8 cellular contexts compared by ENCODE assay signal in the genomic region with DNA sequence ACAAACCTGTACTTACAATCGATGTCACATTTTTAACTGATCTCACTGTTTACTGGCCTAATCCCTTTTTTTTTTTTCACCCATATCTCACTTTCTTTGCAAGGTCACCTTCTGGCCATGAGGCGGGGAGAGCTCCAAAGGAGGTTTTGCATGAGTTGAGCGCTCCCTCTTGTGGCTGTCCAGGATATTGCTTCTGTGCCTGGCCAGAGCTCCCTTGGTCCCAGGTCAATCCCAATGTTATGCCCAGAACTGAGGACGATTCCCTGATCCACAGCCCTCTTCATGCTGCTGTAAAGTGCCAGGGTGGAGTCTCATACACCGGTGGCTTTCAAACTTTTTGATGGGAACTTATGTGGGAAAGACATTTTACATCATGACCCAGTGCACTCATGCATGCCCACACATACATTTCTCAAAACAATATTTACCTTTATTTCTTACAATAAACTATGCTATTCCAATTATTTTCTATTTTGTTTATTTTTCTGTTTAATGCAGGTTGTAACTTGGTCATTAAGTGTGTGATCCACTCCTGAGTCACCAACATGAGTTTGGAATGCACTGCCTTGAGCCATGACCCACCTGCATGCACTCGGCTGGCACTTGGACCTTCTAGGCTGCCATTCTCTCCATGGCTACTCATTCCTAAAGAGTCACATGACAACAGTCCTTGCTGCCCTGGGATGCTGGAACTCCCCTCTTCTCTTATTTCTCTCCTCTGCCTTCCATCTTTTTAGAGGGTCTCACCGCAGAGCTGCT. TPM values are rescaled to one million over a fixed set of nuclear protein-coding genes. Genes with fewer than 3 reads are reported as not detected.
DNase-seq lines count a peak whose midpoint lies in the region; ATAC-seq and TF ChIP-seq lines count a peak whose summit lies in the region.

No MANE protein-coding gene starts in this region.

- no peak overlapping the region for H3K14ac ChIP-seq in trophoblast cell (ENCODE audit: low read length)

- H3K36me3 ChIP-seq in BJ (ENCODE audit: control insufficient read depth, insufficient read depth, low read length): no peaks in the 10 kb centered on the region
- no peaks in the 10 kb centered on the region for H3K36me3 ChIP-seq in MM.1S (replicated peaks; ENCODE audit: insufficient read depth, low read length)
- no peaks in the 10 kb centered on the region for H3K36me3 ChIP-seq in SJCRH30
- no peaks in the 10 kb centered on the region for H3K36me3 ChIP-seq in trophoblast cell (ENCODE audit: control insufficient read depth in 1 of 2, insufficient read depth in 2 of 2, low read length in 2 of 2)
- no peaks in the 10 kb centered on the region for H3K36me3 ChIP-seq in upper lobe of right lung

- peak; percentile 93 for TF ChIP-seq CTCF in BJ (IDR thresholded peaks at IDR 0.05; ENCODE audit: insufficient read depth, low read depth, low read length)
- TF ChIP-seq CTCF in MM.1S (IDR thresholded peaks at IDR 0.05; ENCODE audit: low read length): peak; percentile 99
- peak; percentile 93 for TF ChIP-seq CTCF in upper lobe of right lung (IDR thresholded peaks at IDR 0.05)

- CTCF ChIA-PET in BJ (lab: Yijun Ruan, JAX): interaction anchor here (0.5 to 11.0 kb wide), 72 partner anchors 9 to 1275 kb away, joined by 3 to 543 read pairs (median 5); a partner anchor contains a TSS

- no peak overlapping the region for H3K9ac ChIP-seq in MM.1S (ENCODE audit: low read length)
- H3K9ac ChIP-seq in trophoblast cell (ENCODE audit: low read length): no peak overlapping the region

- H3K79me1 ChIP-seq in trophoblast cell (ENCODE audit: low read length): no peaks in the 10 kb centered on the region

- no peak overlapping the region for H3K4me2 ChIP-seq in MM.1S (ENCODE audit: low read depth, low read length)
- H3K4me2 ChIP-seq in trophoblast cell (ENCODE audit: low read length): no peak overlapping the region

- peak; percentile 80 for ATAC-seq in GM21390 (IDR thresholded peaks at IDR 0.05; ENCODE audit: unreplicated experiment)
- ATAC-seq in upper lobe of right lung: peak; percentile 97

- no peak overlapping the region for H4K8ac ChIP-seq in trophoblast cell (ENCODE audit: low read depth, low read length)

- H4K20me1 ChIP-seq in MM.1S (ENCODE audit: insufficient read depth, low read length): no peaks in the 10 kb centered on the region

- H2BK120ac ChIP-seq in trophoblast cell (ENCODE audit: insufficient read depth, low read length, poor library complexity): no peak overlapping the region

- no CpG with 5 or more reads among the region's 7 CpGs for WGBS in trophoblast cell (ENCODE audit: extremely low coverage, insufficient coverage, insufficient read length)

- H2BK12ac ChIP-seq in trophoblast cell (ENCODE audit: low read length): no peak overlapping the region

- H3K23ac ChIP-seq in trophoblast cell (ENCODE audit: low read length): no peak overlapping the region

- POLR2A ChIA-PET in BJ (lab: Charles Lee): interaction anchor here (0.6 to 1.0 kb wide), 2 partner anchors 360 to 387 kb away, joined by 3 to 8 read pairs; no protein-coding TSS in a partner anchor

- no peak overlapping the region for H2AK5ac ChIP-seq in trophoblast cell (ENCODE audit: low read length)

- H3K79me2 ChIP-seq in MM.1S (ENCODE audit: low read length): no peaks in the 10 kb centered on the region
- H3K79me2 ChIP-seq in trophoblast cell (ENCODE audit: control insufficient read depth, insufficient read depth, low read length, poor library complexity): no peaks in the 10 kb centered on the region

- H3K4ac ChIP-seq in trophoblast cell (ENCODE audit: low read depth, low read length): no peak overlapping the region

- H3K18ac ChIP-seq in trophoblast cell (ENCODE audit: low read length): no peak overlapping the region

- no peak overlapping the region for H4K12ac ChIP-seq in trophoblast cell (ENCODE audit: low read depth, low read length)

- H2BK5ac ChIP-seq in trophoblast cell (ENCODE audit: low read depth, low read length, poor library complexity): no peak overlapping the region

- no peak overlapping the region for H2AFZ ChIP-seq in MM.1S (ENCODE audit: low read length)
- no peak overlapping the region for H2AFZ ChIP-seq in trophoblast cell (ENCODE audit: insufficient read depth, low read length, poor library complexity)

- no peak for DNase-seq in BJ (ENCODE audit: low read depth)
- DNase-seq in MM.1S: peak; percentile 81
- peak; percentile 34 to 70 for DNase-seq in SJCRH30
- DNase-seq in activated gamma-delta T cell treated with anti-CD3 and anti-CD28 coated beads, Interleukin-2, amount 50 U/mL, for 16 hours (ENCODE audit: low read depth): peak; percentile 46
- DNase-seq in glomerular visceral epithelial cell (ENCODE audit: extremely low spot score): peak; percentile 71
- peak; percentile 64 to 87 for DNase-seq in trophoblast cell
- peak; percentile 77 for DNase-seq in upper lobe of right lung

- no peak overlapping the region for H3K4me3 ChIP-seq in BJ (ENCODE audit: low read depth, low read length)
- no peak overlapping the region for H3K4me3 ChIP-seq in MM.1S (ENCODE audit: low read length)
- H3K4me3 ChIP-seq in SJCRH30: no peak overlapping the region
- no peak overlapping the region for H3K4me3 ChIP-seq in trophoblast cell (ENCODE audit: low read depth, low read length)
- no peak overlapping the region for H3K4me3 ChIP-seq in upper lobe of right lung

- no peaks in the 10 kb centered on the region; the same call in 1 of the 2 replicates for H3K4me1 ChIP-seq in MM.1S (ENCODE audit: low read length)
- H3K4me1 ChIP-seq in SJCRH30: no peaks in the 10 kb centered on the region
- no peaks in the 10 kb centered on the region for H3K4me1 ChIP-seq in trophoblast cell (ENCODE audit: control insufficient read depth in 1 of 2, insufficient read depth in 2 of 2, low read length in 2 of 2)
- no peaks in the 10 kb centered on the region for H3K4me1 ChIP-seq in upper lobe of right lung

- H3F3A ChIP-seq in MM.1S (ENCODE audit: insufficient read depth, low read length): no peaks in the 10 kb centered on the region

- H3K9me3 ChIP-seq in MM.1S (replicated peaks; ENCODE audit: insufficient read depth, low read length) (no peaks in the 10 kb centered on the region), SJCRH30 (replicated peaks) (no peaks in the 10 kb centered on the region), trophoblast cell (ENCODE audit: insufficient read depth, low read depth, low read length) (peaks cover 1% of the 10 kb centered on the region), upper lobe of right lung (no peaks in the 10 kb centered on the region)

- H3K27me3 ChIP-seq in BJ (ENCODE audit: control insufficient read depth, insufficient read depth, low read length): no peaks in the 10 kb centered on the region; the same call in 1 of the 2 replicates
- H3K27me3 ChIP-seq in MM.1S (replicated peaks; ENCODE audit: insufficient read depth, low read length): no peaks in the 10 kb centered on the region
- no peaks in the 10 kb centered on the region for H3K27me3 ChIP-seq in SJCRH30
- H3K27me3 ChIP-seq in trophoblast cell (ENCODE audit: insufficient read depth, low read length): no peaks in the 10 kb centered on the region
- peaks cover 12% of the 10 kb centered on the region for H3K27me3 ChIP-seq in upper lobe of right lung

- no peaks in the 10 kb centered on the region for H3K9me2 ChIP-seq in MM.1S (replicated peaks; ENCODE audit: insufficient read depth, low read length)

- no peak overlapping the region for H3K27ac ChIP-seq in MM.1S (ENCODE audit: low read length)
- no peak overlapping the region for H3K27ac ChIP-seq in SJCRH30
- H3K27ac ChIP-seq in trophoblast cell (ENCODE audit: low read depth, low read length): no peak overlapping the region
- H3K27ac ChIP-seq in upper lobe of right lung: no peak overlapping the region

- H4K91ac ChIP-seq in trophoblast cell (ENCODE audit: low read depth, low read length): no peak overlapping the region

- intact Hi-C loops in upper lobe of right lung (cut with DNase I): loop anchor here (5.0 kb wide), 1 partner anchor 358 kb away; no protein-coding TSS in a partner anchor

RNA-seq across cellular contexts. Expression of a gene that starts 9.6 kb away (rescaled TPM):
- 0.15 and 0.25 TPM in 2 replicates for polyA plus RNA-seq in BJ (2011; rRNA removed)
- polyA minus RNA-seq in BJ (2011; rRNA and poly(A)+ RNA removed): 0.52 TPM in 1 of 2 replicates, not detected in the other
- total RNA-seq in SJCRH30 (2014; rRNA removed; shearing (Covaris generic)): not detected in 2 replicates
- polyA plus RNA-seq in trophoblast cell (2013): 1.00 and 1.0 TPM in 2 replicates
- total RNA-seq in upper lobe of right lung: not detected

RNA-seq across cellular contexts. Expression of a gene that starts 22.5 kb away (rescaled TPM):
- not detected in 2 replicates for polyA plus RNA-seq in BJ (2011; rRNA removed)
- polyA minus RNA-seq in BJ (2011; rRNA and poly(A)+ RNA removed): not detected in 2 replicates
- total RNA-seq in SJCRH30 (2014; rRNA removed; shearing (Covaris generic)): not detected in 2 replicates
- polyA plus RNA-seq in trophoblast cell (2013): not detected in 2 replicates
- not detected for total RNA-seq in upper lobe of right lung
